Comparison of ENCODE assay signal across 32 cellular contexts in the genomic region with DNA sequence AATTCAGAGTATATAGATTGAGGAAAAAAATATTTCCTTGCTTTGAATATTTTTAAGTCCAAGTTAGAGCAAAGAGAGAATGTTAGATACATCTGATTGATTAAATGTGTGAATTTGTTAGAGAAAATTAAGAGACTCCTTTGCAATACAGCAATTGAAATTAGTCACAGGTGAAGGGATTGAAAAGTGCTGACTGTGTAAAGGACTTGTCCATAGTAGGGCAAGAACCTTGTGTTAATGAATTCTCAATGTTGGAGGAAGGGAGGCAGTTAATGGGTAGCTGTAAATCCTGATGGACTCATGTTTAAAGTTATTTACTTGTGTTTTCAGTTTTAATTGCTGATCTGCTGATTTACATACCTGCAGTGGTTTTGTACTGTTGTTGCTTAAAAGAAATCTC.
"Had no signal": no experiment of that assay in that cellular context is flagged by ENCODE, and none has a peak within 500 bp of the region (broad histone marks: within the 10 kb centered on the region; RNA-seq: fewer than 3 reads in every experiment).

No MANE protein-coding gene starts in this region.

- H3K36me3 ChIP-seq: brain microvascular endothelial cell, breast epithelium had no signal

- DNase-seq: activated B cell treated with CpG ODN at 0.5 μM for 24 hours; activated CD4-positive, alpha-beta memory T cell treated with anti-CD3 and anti-CD28 coated beads for 36 hours; activated CD4-positive, alpha-beta T cell treated with anti-CD3 and anti-CD28 coated beads for 4 hours; activated CD4-positive, alpha-beta T cell treated with anti-CD3 and anti-CD28 coated beads, Interleukin-2, amount 10 ng/mL, durations not matched to agents 24 days and 14 days; activated CD4-positive, alpha-beta T cell treated with anti-CD3 and anti-CD28 coated beads, Interleukin-2, amount 50 U/mL, for 1 hour; activated CD4-positive, alpha-beta T cell treated with anti-CD3 and anti-CD28 coated beads, Interleukin-2, amount 50 U/mL, for 4 hours; activated CD4-positive, CD25-positive, alpha-beta regulatory T cell treated with anti-CD3 and anti-CD28 coated beads, Interleukin-2, amount 50 U/mL, for 72 hours; activated CD8-positive, alpha-beta memory T cell treated with anti-CD3 and anti-CD28 coated beads, Interleukin-2, amount 50 U/mL, for 4 hours; activated CD8-positive, alpha-beta T cell treated with anti-CD3 and anti-CD28 coated beads for 36 hours; activated effector memory CD4-positive, alpha-beta T cell treated with anti-CD3 and anti-CD28 coated beads, Interleukin-2, amount 50 U/mL, for 16 hours; activated gamma-delta T cell treated with Interleukin-2 at 50 U/mL for 16 hours; activated naive CD4-positive, alpha-beta T cell; activated naive CD4-positive, alpha-beta T cell treated with anti-CD3 and anti-CD28 coated beads for 36 hours; activated naive CD4-positive, alpha-beta T cell treated with anti-CD3 and anti-CD28 coated beads, Interleukin-2, amount 50 U/mL, for 16 hours; activated naive CD8-positive, alpha-beta T cell treated with anti-CD3 and anti-CD28 coated beads for 36 hours; activated T-cell treated with anti-CD3 and anti-CD28 coated beads for 4 hours; activated T-cell treated with anti-CD3 and anti-CD28 coated beads, Interleukin-2, amount 50 U/mL, for 1 hour; activated T-cell treated with anti-CD3 and anti-CD28 coated beads, Interleukin-2, amount 50 U/mL, for 4 hours; activated T-cell treated with anti-CD3 and anti-CD28 coated beads, Interleukin-2, amount 50 U/mL, for 72 hours; adrenal gland; amniotic stem cell; aorta; body of pancreas; brain microvascular endothelial cell; central memory CD4-positive, alpha-beta T cell; T-helper 2 cell; T-helper 9 cell had no signal

- H3K4me3 ChIP-seq: adrenal gland, body of pancreas, breast epithelium had no signal

- FAIRE-seq: astrocyte, TTC549 had no signal

- H3K27me3 ChIP-seq: adrenal gland, body of pancreas, brain microvascular endothelial cell, breast epithelium had no signal

- ATAC-seq: activated CD8-positive, alpha-beta T cell treated with anti-CD3 and anti-CD28 coated beads for 36 hours; activated naive CD4-positive, alpha-beta T cell treated with anti-CD3 and anti-CD28 coated beads, Interleukin-2, amount 50 U/mL, for 72 hours; activated T-cell treated with anti-CD3 and anti-CD28 coated beads, Interleukin-2, amount 50 U/mL, for 4 hours; activated T-cell treated with anti-CD3 and anti-CD28 coated beads, Interleukin-2, amount 50 U/mL, for 72 hours; activated T-helper 17 cell treated with anti-CD3 and anti-CD28 coated beads, Interleukin-2, amount 50 U/mL, for 72 hours; body of pancreas had no signal

- H3K9me3 ChIP-seq: adrenal gland, body of pancreas, breast epithelium had no signal

- H3K27ac ChIP-seq: adrenal gland, body of pancreas, brain microvascular endothelial cell, breast epithelium had no signal

- H3K4me1 ChIP-seq: adrenal gland, body of pancreas, breast epithelium had no signal
